Comparison of ENCODE assay signal across 1 cellular context in the genomic region with DNA sequence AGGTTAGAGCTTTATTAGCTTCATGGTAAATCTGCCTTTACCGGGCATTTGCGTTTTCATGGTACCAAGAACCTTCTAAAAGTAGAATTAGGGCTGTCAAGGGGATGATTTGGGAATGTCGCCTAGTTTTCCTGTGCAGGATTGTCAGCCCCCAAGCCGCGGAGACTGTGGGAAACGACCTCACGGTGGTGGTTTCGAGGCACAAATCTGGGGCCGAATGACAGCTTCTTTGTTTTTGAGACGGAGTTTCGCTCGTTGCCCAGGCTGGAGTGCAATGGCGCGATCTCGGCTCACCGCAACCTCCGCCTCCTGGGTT.
TF ChIP-seq lines count a peak whose summit lies in the region.

No MANE protein-coding gene starts in this region.

TF ChIP-seq in WTC11, 78 proteins besides CTCF, POLR2A, EP300 and RAD21 (continued from another document):
- no peak for TF ChIP-seq USF1 (CRISPR knock-in tag; IDR thresholded peaks at IDR 0.05)
- no peak for TF ChIP-seq NFYB (CRISPR knock-in tag; conservative IDR thresholded peaks at IDR 0.05; ENCODE audit: low read depth)
- no peak for TF ChIP-seq NR3C1 (CRISPR knock-in tag; conservative IDR thresholded peaks at IDR 0.05; ENCODE audit: low read depth)
- no peak for TF ChIP-seq NR1H2 (CRISPR knock-in tag; IDR thresholded peaks at IDR 0.05)
- TF ChIP-seq SOX15 (CRISPR knock-in tag; IDR thresholded peaks at IDR 0.05): no peak
- TF ChIP-seq KAT7 (CRISPR knock-in tag; IDR thresholded peaks at IDR 0.05; ENCODE audit: borderline replicate concordance): no peak
